8 cellular contexts compared by ENCODE assay signal in genomic region chr17:79840204-79840988, GRCh38. TPM values are rescaled to one million over a fixed set of nuclear protein-coding genes. Genes with fewer than 3 reads are reported as not detected.
A peak's percentile ranks its signal among the peaks of the same experiment; 100 is the strongest.
DNase-seq lines count a peak whose midpoint lies in the region; ATAC-seq and TF ChIP-seq lines count a peak whose summit lies in the region.

No MANE protein-coding gene starts in this region.

- peak overlapping the region; percentile 47; the same call in 1 of the 2 replicates for H3K4me3 ChIP-seq in AG09309 (ENCODE audit: control insufficient read depth, low read depth, low read length)

- intact Hi-C loops in Right ventricle myocardium inferior (cut with DNase I) = loop anchor here (5.0 to 10.0 kb wide), 2 partner anchors 77 to 96 kb away; no protein-coding TSS in a partner anchor

- H3K36me3 Mint-ChIP-seq in HFFc6 (ENCODE audit: low read depth) = 0 out of 2 replicates have a peak, but pooled peaks cover 4% of the 10 kb centered on the region

- H3K9me3 Mint-ChIP-seq in HFFc6 = no peaks in the 10 kb centered on the region

- no peak overlapping the region for H3K27ac Mint-ChIP-seq in HFFc6

- peaks cover 25% of the 10 kb centered on the region for H3K27me3 Mint-ChIP-seq in HFFc6 (ENCODE audit: insufficient read depth)

- H3K4me1 Mint-ChIP-seq in HFFc6 (ENCODE audit: low read depth) = peaks cover 10% of the 10 kb centered on the region; the same call in 1 of the 2 replicates

- ATAC-seq in Right ventricle myocardium inferior (no peak), GM18517 (IDR thresholded peaks at IDR 0.05; ENCODE audit: unreplicated experiment) (no peak), HG02885 (IDR thresholded peaks at IDR 0.05; ENCODE audit: poor library complexity, unreplicated experiment) (no peak)

- H3K4me3 Mint-ChIP-seq in HFFc6 = peak overlapping the region; percentile 57

- TF ChIP-seq CTCF in AG09309 (IDR thresholded peaks at IDR 0.05; ENCODE audit: control insufficient read depth, insufficient read depth, low read depth, low read length, missing control alignments) (peak; percentile 21), HFFc6 (IDR thresholded peaks at IDR 0.05) (no peak)

- DNase-seq in AG09309 (ENCODE audit: low read depth) = no peak
- DNase-seq in HFFc6 = no peak
- peak; percentile 41 to 61 for DNase-seq in activated T-cell treated with anti-CD3 and anti-CD28 coated beads, Interleukin-2, amount 50 U/mL, for 48 hours
- DNase-seq in Right ventricle myocardium inferior (ENCODE audit: missing footprints) = peak; percentile 88
- DNase-seq in retina = peak; percentile 75
- no peak for DNase-seq in activated effector memory CD4-positive, alpha-beta T cell treated with Interleukin-2 at 50 U/mL for 16 hours

RNA-seq across cellular contexts. Expression of gene CBX4, which starts 1.2 kb away (rescaled TPM):
- 10 to 100 TPM; 18.2 to 20.2 (median 19.3) TPM for total RNA-seq in HFFc6 (2021; fragmentation: NEBNext Ultra II Directional; extraction: Animal tissue kit (Norgen Biotek cat#: 25700))
- total RNA-seq in Right ventricle myocardium inferior = 23.7 TPM

RNA-seq across cellular contexts. Expression of gene CBX8, which starts 43.5 kb away (rescaled TPM):
- 10 to 100 TPM in 1 of 6 experiments, 1 to 10 TPM in 5; 6.0 to 10.6 (median 8.1) TPM for total RNA-seq in HFFc6 (2021; fragmentation: NEBNext Ultra II Directional; extraction: Animal tissue kit (Norgen Biotek cat#: 25700))
- total RNA-seq in Right ventricle myocardium inferior = 5.3 TPM

Comparison
In these comparisons a context has a peak if more than half of its experiments do, and no peak if none do; other contexts are left out.
1. DNase-seq: peak in activated T-cell treated with anti-CD3 and anti-CD28 coated beads, Interleukin-2, amount 50 U/mL, for 48 hours (2 of 2), Right ventricle myocardium inferior (single experiment) and retina (single experiment); none in AG09309 (single experiment), HFFc6 (single experiment) and activated effector memory CD4-positive, alpha-beta T cell treated with Interleukin-2 at 50 U/mL for 16 hours (single experiment).